In the genomic region with DNA sequence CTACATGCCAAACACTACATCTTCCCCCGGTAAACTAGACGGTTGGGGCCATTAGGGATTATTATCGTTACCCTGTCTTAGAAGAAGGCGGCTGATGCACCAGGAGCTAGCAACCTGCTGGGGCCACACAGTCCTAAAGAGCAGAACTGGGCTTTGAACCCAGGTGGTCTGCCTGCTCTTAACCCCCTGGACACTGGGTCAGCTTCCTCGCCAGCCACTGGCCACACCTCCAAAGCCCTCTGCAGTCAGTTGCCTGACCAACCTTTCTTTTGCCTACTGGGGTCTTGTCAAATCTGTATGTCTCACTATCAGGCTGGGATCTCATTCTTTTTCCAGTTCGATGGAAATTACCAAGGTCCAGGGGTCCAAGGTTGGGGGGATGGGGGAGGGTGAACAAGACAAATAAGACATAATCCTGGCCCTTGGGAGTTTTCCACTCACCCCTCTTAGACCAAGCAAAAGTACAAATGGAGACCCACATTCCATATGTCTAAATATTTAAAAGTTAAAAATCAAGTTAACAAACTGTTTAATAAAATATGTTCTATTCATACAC, we compare ENCODE assay signal across 33 cellular contexts. TPM values are rescaled to one million over a fixed set of nuclear protein-coding genes. Genes with fewer than 3 reads are reported as not detected.
DNase-seq lines count a peak whose midpoint lies in the region; ATAC-seq, FAIRE-seq and TF ChIP-seq lines count a peak whose summit lies in the region.
"Had no signal": no experiment of that assay in that cellular context is flagged by ENCODE, and none has a peak within 500 bp of the region (broad histone marks: within the 10 kb centered on the region; RNA-seq: fewer than 3 reads in every experiment).

No MANE protein-coding gene starts in this region.

- no peaks in the 10 kb centered on the region for H3K9me3 ChIP-seq in HepG2 (ENCODE audit: low read length)
- H3K9me3 ChIP-seq in right lobe of liver = no peaks in the 10 kb centered on the region
- no peaks in the 10 kb centered on the region for H3K9me3 ChIP-seq in BLaER1
- H3K9me3 ChIP-seq in BLaER1 treated with 17β-estradiol and CSF1 and Interleukin-3, amounts not matched to agents 10 nM and 100 nM (replicated peaks in 1 of 11) = no peaks in the 10 kb centered on the region
- H3K9me3 ChIP-seq in neuronal stem cell (replicated peaks in 1 of 2; ENCODE audit: control insufficient read depth in 2 of 2, insufficient read depth in 1 of 2, low read depth in 1 of 2, low read length in 2 of 2) = no peaks in the 10 kb centered on the region
- H3K9me3 ChIP-seq: A549, BE2C, Caco-2 had no signal

- no peak for TF ChIP-seq CTCF in HepG2 (CRISPR knock-in tag; IDR thresholded peaks at IDR 0.05)
- no peak for TF ChIP-seq CTCF in right lobe of liver (IDR thresholded peaks at IDR 0.05)

- in situ Hi-C loops in HepG2 (cut with HindIII; ENCODE audit: extremely low pct_ligation_motif_present, low pct_unique_long_range_greater_than_20kb) = no loop called here

- H2BK12ac ChIP-seq in neuronal stem cell (ENCODE audit: low read length) = no peak overlapping the region

- TF ChIP-seq POLR2A in HepG2 (IDR thresholded peaks at IDR 0.05; ENCODE audit: insufficient read depth in 1 of 2, low read depth in 2 of 2, low read length in 2 of 2) = no peak
- no peak for TF ChIP-seq POLR2A in right lobe of liver (IDR thresholded peaks at IDR 0.05)

- no peak overlapping the region for H3K4ac ChIP-seq in neuronal stem cell (ENCODE audit: low read length)

- H3K18ac ChIP-seq in neuronal stem cell (ENCODE audit: low read length) = no peak overlapping the region

- H3K27ac ChIP-seq in HepG2 (ENCODE audit: extremely low read length, insufficient read depth, low read length) (no peak overlapping the region), right lobe of liver (no peak overlapping the region), BLaER1 (no peak overlapping the region), neuronal stem cell (replicated peaks; ENCODE audit: low read length) (no peak overlapping the region)
- H3K27ac ChIP-seq in BLaER1 treated with 17β-estradiol and CSF1 and Interleukin-3, amounts not matched to agents 10 nM and 100 nM = no peak overlapping the region
- H3K27ac ChIP-seq: 22Rv1, A549, C4-2B had no signal

- intact Hi-C loops in HepG2 (cut with micrococcal nuclease; ENCODE audit: unreplicated experiment) = no loop called here
- intact Hi-C loops in right lobe of liver (cut with DNase I) = no loop called here

- H3K79me1 ChIP-seq in neuronal stem cell (ENCODE audit: low read depth, low read length) = no peaks in the 10 kb centered on the region

- H2BK120ac ChIP-seq in neuronal stem cell (ENCODE audit: low read depth, low read length) = no peak overlapping the region

- TF ChIP-seq EP300 in HepG2 (IDR thresholded peaks at IDR 0.05; ENCODE audit: low read depth in 2 of 2, low read length in 2 of 2) (peak in 1 of 2 experiments; percentile 83; a peak in 2 of 4 replicates), HepG2 (CRISPR knock-in tag; IDR thresholded peaks at IDR 0.05; ENCODE audit: borderline replicate concordance) (no peak)

- H3K4me1 ChIP-seq in HepG2 (ENCODE audit: insufficient read depth, low read length) = peaks cover 63% of the 10 kb centered on the region
- no peaks in the 10 kb centered on the region for H3K4me1 ChIP-seq in right lobe of liver
- H3K4me1 ChIP-seq in BLaER1 = peaks cover 22% of the 10 kb centered on the region
- H3K4me1 ChIP-seq in BLaER1 treated with 17β-estradiol and CSF1 and Interleukin-3, amounts not matched to agents 10 nM and 100 nM = peaks cover 0 to 24% (median 16%) of the 10 kb centered on the region in 10 experiments; a peak in 12 of 20 replicates
- H3K4me1 ChIP-seq in neuronal stem cell (ENCODE audit: control insufficient read depth in 2 of 2, insufficient read depth in 1 of 2, low read depth in 1 of 2, low read length in 2 of 2) = peaks cover 0 to 4% of the 10 kb centered on the region in 2 donors
- H3K4me1 ChIP-seq: A549, BE2C had no signal

- H2BK5ac ChIP-seq in neuronal stem cell (ENCODE audit: low read length) = peak overlapping the region; percentile 15

- H3K23ac ChIP-seq in neuronal stem cell (ENCODE audit: low read depth, low read length, poor library complexity) = no peak overlapping the region

- peak; percentile 39 for FAIRE-seq in HepG2 (lab: Jason Lieb, UNC)
- FAIRE-seq: A204.1, A549, D721Med had no signal

- ATAC-seq in HepG2 = no peak
- ATAC-seq in right lobe of liver = no peak
- ATAC-seq in GM19035 (IDR thresholded peaks at IDR 0.05; ENCODE audit: unreplicated experiment) = no peak
- ATAC-seq: A549; CD8-positive, alpha-beta T cell had no signal

- H3K27me3 ChIP-seq in HepG2 (ENCODE audit: control insufficient read depth in 1 of 2, insufficient read depth in 2 of 2, low read length in 2 of 2) (no peaks in the 10 kb centered on the region), right lobe of liver (no peaks in the 10 kb centered on the region), BLaER1 (no peaks in the 10 kb centered on the region), neuronal stem cell (ENCODE audit: control insufficient read depth in 3 of 3, insufficient read depth in 3 of 3, low read depth in 1 of 3, low read length in 3 of 3) (peaks cover 0 to 32% (median 13%) of the 10 kb centered on the region in 3 experiments)
- no peaks in the 10 kb centered on the region for H3K27me3 ChIP-seq in BLaER1 treated with 17β-estradiol and CSF1 and Interleukin-3, amounts not matched to agents 10 nM and 100 nM
- H3K27me3 ChIP-seq: BE2C had no signal

- no peak overlapping the region for H3K14ac ChIP-seq in neuronal stem cell (ENCODE audit: low read length)

- no peak overlapping the region for H2AK5ac ChIP-seq in neuronal stem cell (ENCODE audit: low read depth, low read length)

- H3K36me3 ChIP-seq in HepG2 (replicated peaks in 1 of 2; ENCODE audit: control insufficient read depth in 1 of 2, insufficient read depth in 2 of 2, low read length in 2 of 2) = no peaks in the 10 kb centered on the region
- no peaks in the 10 kb centered on the region for H3K36me3 ChIP-seq in right lobe of liver
- H3K36me3 ChIP-seq in BLaER1 = no peaks in the 10 kb centered on the region
- no peaks in the 10 kb centered on the region for H3K36me3 ChIP-seq in BLaER1 treated with 17β-estradiol and CSF1 and Interleukin-3, amounts not matched to agents 10 nM and 100 nM
- H3K36me3 ChIP-seq in neuronal stem cell (replicated peaks in 1 of 2; ENCODE audit: control insufficient read depth in 2 of 2, insufficient read depth in 2 of 2, low read length in 2 of 2) = no peaks in the 10 kb centered on the region
- H3K36me3 ChIP-seq: BE2C had no signal

- H4K8ac ChIP-seq in neuronal stem cell (ENCODE audit: low read depth, low read length) = no peak overlapping the region

- H3K4me3 ChIP-seq in HepG2 (replicated peaks in 1 of 3; ENCODE audit: insufficient read depth in 1 of 3, low read depth in 2 of 3, low read length in 3 of 3) (no peak overlapping the region), right lobe of liver (no peak overlapping the region), BLaER1 (no peak overlapping the region), neuronal stem cell (ENCODE audit: low read length in 2 of 2) (no peak overlapping the region)
- no peak overlapping the region for H3K4me3 ChIP-seq in BLaER1 treated with 17β-estradiol and CSF1 and Interleukin-3, amounts not matched to agents 10 nM and 100 nM
- H3K4me3 ChIP-seq: A549 had no signal

- 69% methylated on average over 6 of the region's 6 CpGs for WGBS in HepG2 (ENCODE audit: low lambda C conversion rate)
- WGBS in right lobe of liver (ENCODE audit: insufficient coverage, low coverage, low lambda C conversion rate, missing lambda C conversion rate) = 67% methylated on average over 2 of the region's 6 CpGs
- no CpG with 5 or more reads among the region's 6 CpGs for WGBS in neuronal stem cell (ENCODE audit: extremely low coverage in 2 of 2, insufficient read length in 2 of 2, insufficient replicate concordance in 1 of 2), 2 donors

- H4K91ac ChIP-seq in neuronal stem cell (ENCODE audit: low read depth, low read length, poor library complexity) = no peak overlapping the region

- no peak overlapping the region for H2BK15ac ChIP-seq in neuronal stem cell (ENCODE audit: low read length)

- CTCF ChIA-PET in HepG2 (lab: Yijun Ruan, JAX; ENCODE audit: low intra/inter-chr PET ratio, low total read pairs) = no interaction called here

- DNase-seq in HepG2 (ENCODE audit: low spot score) = no peak
- no peak for DNase-seq in right lobe of liver
- no peak for DNase-seq in neuronal stem cell (ENCODE audit: low spot score)
- DNase-seq in activated naive CD4-positive, alpha-beta T cell treated with Interleukin-2 at 50 U/mL for 16 hours = no peak
- DNase-seq in activated CD4-positive, alpha-beta T cell treated with anti-CD3 and anti-CD28 coated beads for 1 hour = no peak
- DNase-seq: 8988T; ACHN; AML-193; BE2C; C1 segment of cervical spinal cord; Caco-2; Calu3; CD4-positive, alpha-beta memory T cell; CD4-positive, alpha-beta T cell; CD4-positive, CD25-positive, alpha-beta regulatory T cell; CD8-positive, alpha-beta memory T cell; CD8-positive, alpha-beta T cell; COR-L47; DMS 273 treated with DMSO at 0.1 percent for 48 hours; DMS153; DMS53; DMS79; DMS79 treated with DMSO at 0.1 percent for 48 hours; DND-41; EL had no signal

- H3K4me2 ChIP-seq in HepG2 (ENCODE audit: low read depth, low read length) (peak overlapping the region; percentile 40), BLaER1 (peak overlapping the region; percentile 49), neuronal stem cell (ENCODE audit: insufficient read depth, low read length, poor library complexity, severe bottlenecking) (no peak overlapping the region)
- peak overlapping the region in 8 of 11 experiments; percentile 45 to 69 (median 48); a peak in 16 of 22 replicates for H3K4me2 ChIP-seq in BLaER1 treated with 17β-estradiol and CSF1 and Interleukin-3, amounts not matched to agents 10 nM and 100 nM
- H3K4me2 ChIP-seq: A549 had no signal

- H3K9ac ChIP-seq in HepG2 (ENCODE audit: insufficient read depth, low read depth, low read length) (no peak overlapping the region), BLaER1 (no peak overlapping the region), neuronal stem cell (ENCODE audit: low read depth, low read length, poor library complexity) (no peak overlapping the region)
- no peak overlapping the region for H3K9ac ChIP-seq in BLaER1 treated with 17β-estradiol and CSF1 and Interleukin-3, amounts not matched to agents 10 nM and 100 nM

- H2AFZ ChIP-seq in HepG2 (ENCODE audit: low read length) = no peak overlapping the region
- H2AFZ ChIP-seq in neuronal stem cell (ENCODE audit: low read length) = no peak overlapping the region

- no peaks in the 10 kb centered on the region for H3K79me2 ChIP-seq in HepG2 (ENCODE audit: insufficient read depth, low read length)

- POLR2A ChIA-PET in HepG2 (lab: Yijun Ruan, JAX) = interaction anchor here (1.4 to 11.7 kb wide), 3 partner anchors 9 to 31 kb away, joined by 3 to 187 read pairs (median 4); no protein-coding TSS in a partner anchor

- H4K20me1 ChIP-seq in HepG2 (ENCODE audit: insufficient read depth, low read length) = no peaks in the 10 kb centered on the region
- H4K20me1 ChIP-seq in BLaER1 = no peaks in the 10 kb centered on the region
- no peaks in the 10 kb centered on the region for H4K20me1 ChIP-seq in BLaER1 treated with 17β-estradiol and CSF1 and Interleukin-3, amounts not matched to agents 10 nM and 100 nM

- TF ChIP-seq RAD21 in HepG2 (CRISPR knock-in tag; IDR thresholded peaks at IDR 0.05) = no peak

- BruUV-seq in HepG2 (replicated peaks; lab: Mats Ljungman, UMichigan) = no TSS peak

RNA-seq across cellular contexts. Expression of a gene that starts 34.0 kb away (rescaled TPM):
- total RNA-seq in HepG2 (2016; rRNA removed; fragmentation: Illumina TruSeq; extraction: Trizol) (11.0 TPM in 2 replicates), right lobe of liver (10 to 100 TPM; 12.6 to 19.2 (median 14.9) TPM)
- total RNA-seq in HepG2 (2016; cell fraction: cytosol; rRNA removed; fragmentation: Illumina TruSeq; extraction: Trizol; ENCODE audit: low read depth) = 2.8 and 3.0 TPM in 2 replicates
- 9.5 and 11.3 TPM in 2 replicates for total RNA-seq in HepG2 (2016; cell fraction: insoluble cytoplasmic fraction; rRNA removed; fragmentation: Illumina TruSeq; extraction: Trizol)
- 15.4 and 15.8 TPM in 2 replicates for total RNA-seq in HepG2 (2016; cell fraction: membrane; rRNA removed; fragmentation: Illumina TruSeq; extraction: Trizol)
- 14.9 TPM in 2 replicates for total RNA-seq in HepG2 (2016; cell fraction: nucleus; rRNA removed; fragmentation: Illumina TruSeq; extraction: Trizol)
- 12.4 and 15.9 TPM in 2 replicates for polyA plus RNA-seq in HepG2 (2011; rRNA removed)
- 6.6 and 10.1 TPM in 2 replicates for polyA plus RNA-seq in HepG2 (2011; cell fraction: cytosol; rRNA removed)
- 47.8 and 59.4 TPM in 2 replicates for polyA plus RNA-seq in HepG2 (2011; cell fraction: nucleus; rRNA removed)
- 53.6 and 69.1 TPM in 2 replicates for polyA plus RNA-seq in HepG2 (2012)
- 10.9 and 11.7 TPM in 2 replicates for polyA plus RNA-seq in HepG2 (2016; cell fraction: cytosol; fragmentation: Illumina TruSeq; extraction: Trizol; ENCODE audit: low read depth)
- 37.6 and 56.8 TPM in 2 replicates for polyA plus RNA-seq in HepG2 (2016; cell fraction: insoluble cytoplasmic fraction; fragmentation: Illumina TruSeq; extraction: Trizol; ENCODE audit: low read depth)
- 44.1 and 44.7 TPM in 2 replicates for polyA plus RNA-seq in HepG2 (2016; cell fraction: membrane; fragmentation: Illumina TruSeq; extraction: Trizol; ENCODE audit: low read depth)
- polyA plus RNA-seq in HepG2 (2016; cell fraction: nucleus; fragmentation: Illumina TruSeq; extraction: Trizol; ENCODE audit: insufficient read depth, low read depth) = 75.1 and 80.7 TPM in 2 replicates
- 3.3 and 26.4 TPM in 2 replicates for polyA minus RNA-seq in HepG2 (2011; rRNA and poly(A)+ RNA removed; ENCODE audit: low replicate concordance)
- 29.5 and 30.0 TPM in 2 replicates for polyA minus RNA-seq in HepG2 (2011; cell fraction: cytosol; rRNA and poly(A)+ RNA removed)
- polyA minus RNA-seq in HepG2 (2011; cell fraction: nucleus; rRNA and poly(A)+ RNA removed) = 15.2 and 15.5 TPM in 2 replicates
- 43.1 TPM for polyA plus RNA-seq in neuronal stem cell (2013, experiment 1 of 2)
- 44.6 TPM for polyA plus RNA-seq in neuronal stem cell (2013, experiment 2 of 2)
